In the genomic region with DNA sequence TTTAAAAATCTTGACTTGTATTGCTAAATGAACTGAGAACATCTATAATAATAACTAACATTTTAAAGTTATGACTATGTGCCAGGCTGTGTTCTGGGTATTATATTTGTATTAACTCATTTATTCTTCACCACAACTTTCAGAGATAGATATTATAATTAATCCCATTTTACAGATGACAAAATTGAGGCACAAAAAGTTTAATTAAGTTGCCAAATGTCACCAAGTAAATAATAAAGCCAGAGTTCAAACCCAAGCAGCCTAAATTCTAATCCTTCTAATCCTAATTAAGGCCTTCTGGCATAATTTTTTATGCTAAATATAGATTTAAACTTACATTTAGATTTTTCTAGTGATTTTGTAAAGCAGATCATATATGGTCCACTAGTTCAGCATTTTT, we compare ENCODE assay signal across 11 cellular contexts.
"Had no signal": no experiment of that assay in that cellular context is flagged by ENCODE, and none has a peak within 500 bp of the region (broad histone marks: within the 10 kb centered on the region; RNA-seq: fewer than 3 reads in every experiment).

No MANE protein-coding gene starts in this region.

- H2AFZ ChIP-seq: GM23248, GM23338 had no signal

- H3K9me3 ChIP-seq: HAP-1 had no signal

- DNase-seq: GM23248, GOT3, H7, HCEC 1CT, HFFc6 had no signal

- H3K4me3 ChIP-seq: GM23248, GM23338, HAP-1 had no signal

- H3K27ac Mint-ChIP-seq: GM23338, H9, HFFc6 had no signal

- H3K27ac ChIP-seq: GM23248 had no signal

- H3K9me3 Mint-ChIP-seq: GM23338, H9, HFFc6 had no signal

- FAIRE-seq: H1, H54 had no signal

- ATAC-seq: GM23338, HCT116 had no signal

- H3K4me2 ChIP-seq: GM23338 had no signal

- H3K4me3 Mint-ChIP-seq: GM23338, H9, HFFc6 had no signal

- H3K9ac ChIP-seq: GM23248 had no signal

- H3K36me3 ChIP-seq: HAP-1 had no signal
